Comparison of ENCODE assay signal across 2 cellular contexts in the genomic region with DNA sequence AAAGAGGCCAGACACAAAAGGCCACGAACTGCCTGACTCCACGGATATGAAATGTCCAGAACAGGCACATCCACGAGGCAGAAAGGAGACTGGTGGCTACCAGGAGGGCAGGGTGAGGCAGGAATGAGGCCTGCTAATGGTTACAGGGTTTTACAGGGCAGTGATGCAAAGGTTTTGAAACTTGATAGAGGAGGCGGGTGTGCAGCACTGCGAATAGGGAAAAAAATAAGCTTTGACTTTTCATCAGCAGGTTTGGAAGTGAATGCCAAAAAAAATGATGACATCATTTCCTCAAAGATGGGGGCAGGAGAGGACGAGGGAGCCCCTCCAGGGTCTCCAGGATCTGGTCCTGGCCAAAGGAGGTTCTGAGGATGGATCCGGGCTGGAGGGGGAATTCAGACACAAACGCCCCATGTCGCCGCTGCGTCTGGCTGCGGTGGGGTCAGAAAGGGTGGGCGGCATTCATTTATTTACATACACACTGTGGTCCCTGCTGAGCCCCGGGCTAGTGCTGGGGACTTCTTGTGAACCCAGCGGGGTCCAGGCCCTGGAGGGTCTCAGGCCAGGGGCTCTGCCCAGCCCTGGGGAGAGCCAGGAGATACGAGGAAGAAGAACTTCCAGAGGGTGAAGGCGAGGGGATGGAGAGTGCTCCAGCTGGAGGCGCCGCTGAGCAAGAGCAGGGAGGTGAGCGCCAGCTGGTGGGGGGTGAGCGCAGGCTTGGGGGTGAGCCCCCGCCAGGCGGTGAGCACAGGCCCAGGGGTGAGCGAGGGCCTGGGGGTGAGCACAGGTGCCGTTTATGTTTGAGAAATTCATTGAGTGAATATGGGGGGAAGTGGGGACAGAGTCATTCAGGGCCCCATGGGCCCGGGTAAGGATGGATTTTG.
TF ChIP-seq lines count a peak whose summit lies in the region.

No MANE protein-coding gene starts in this region.

TF ChIP-seq in HCT116, 20 proteins besides CTCF, POLR2A, EP300 and RAD21 (continued from another document):
- TF ChIP-seq REST (IDR thresholded peaks at IDR 0.05; ENCODE audit: low read depth), result no peak
- TF ChIP-seq JUND (IDR thresholded peaks at IDR 0.05), result no peak
- no peak for TF ChIP-seq EGR1 (IDR thresholded peaks at IDR 0.05; ENCODE audit: low read depth)
- TF ChIP-seq EZH2phosphoT487 (IDR thresholded peaks at IDR 0.05; ENCODE audit: borderline replicate concordance), result no peak

TF ChIP-seq in K562, 482 proteins besides CTCF, POLR2A, EP300 and RAD21 (continued from another document):
- TF ChIP-seq, protein P1, sequence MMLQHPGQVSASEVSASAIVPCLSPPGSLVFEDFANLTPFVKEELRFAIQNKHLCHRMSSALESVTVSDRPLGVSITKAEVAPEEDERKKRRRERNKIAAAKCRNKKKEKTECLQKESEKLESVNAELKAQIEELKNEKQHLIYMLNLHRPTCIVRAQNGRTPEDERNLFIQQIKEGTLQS (IDR thresholded peaks at IDR 0.05), result peak; percentile 78
- TF ChIP-seq, protein P1 (CRISPR knock-in tag; conservative IDR thresholded peaks at IDR 0.05), result no peak
- TF ChIP-seq, protein P2, sequence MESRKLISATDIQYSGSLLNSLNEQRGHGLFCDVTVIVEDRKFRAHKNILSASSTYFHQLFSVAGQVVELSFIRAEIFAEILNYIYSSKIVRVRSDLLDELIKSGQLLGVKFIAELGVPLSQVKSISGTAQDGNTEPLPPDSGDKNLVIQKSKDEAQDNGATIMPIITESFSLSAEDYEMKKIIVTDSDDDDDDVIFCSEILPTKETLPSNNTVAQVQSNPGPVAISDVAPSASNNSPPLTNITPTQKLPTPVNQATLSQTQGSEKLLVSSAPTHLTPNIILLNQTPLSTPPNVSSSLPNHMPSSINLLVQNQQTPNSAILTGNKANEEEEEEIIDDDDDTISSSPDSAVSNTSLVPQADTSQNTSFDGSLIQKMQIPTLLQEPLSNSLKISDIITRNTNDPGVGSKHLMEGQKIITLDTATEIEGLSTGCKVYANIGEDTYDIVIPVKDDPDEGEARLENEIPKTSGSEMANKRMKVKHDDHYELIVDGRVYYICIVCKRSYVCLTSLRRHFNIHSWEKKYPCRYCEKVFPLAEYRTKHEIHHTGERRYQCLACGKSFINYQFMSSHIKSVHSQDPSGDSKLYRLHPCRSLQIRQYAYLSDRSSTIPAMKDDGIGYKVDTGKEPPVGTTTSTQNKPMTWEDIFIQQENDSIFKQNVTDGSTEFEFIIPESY (CRISPR knock-in tag; IDR thresholded peaks at IDR 0.05), result peak; percentile 90
- TF ChIP-seq TAF7 (tag; IDR thresholded peaks at IDR 0.05) (no peak), PRMT5 (CRISPR knock-in tag; IDR thresholded peaks at IDR 0.05) (no peak)
- TF ChIP-seq, protein P3, sequence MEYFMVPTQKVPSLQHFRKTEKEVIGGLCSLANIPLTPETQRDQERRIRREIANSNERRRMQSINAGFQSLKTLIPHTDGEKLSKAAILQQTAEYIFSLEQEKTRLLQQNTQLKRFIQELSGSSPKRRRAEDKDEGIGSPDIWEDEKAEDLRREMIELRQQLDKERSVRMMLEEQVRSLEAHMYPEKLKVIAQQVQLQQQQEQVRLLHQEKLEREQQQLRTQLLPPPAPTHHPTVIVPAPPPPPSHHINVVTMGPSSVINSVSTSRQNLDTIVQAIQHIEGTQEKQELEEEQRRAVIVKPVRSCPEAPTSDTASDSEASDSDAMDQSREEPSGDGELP (CRISPR knock-in tag; IDR thresholded peaks at IDR 0.05; ENCODE audit: borderline replicate concordance), result peak; percentile 49; the same call in 1 of the 2 replicates
